In the genomic region with DNA sequence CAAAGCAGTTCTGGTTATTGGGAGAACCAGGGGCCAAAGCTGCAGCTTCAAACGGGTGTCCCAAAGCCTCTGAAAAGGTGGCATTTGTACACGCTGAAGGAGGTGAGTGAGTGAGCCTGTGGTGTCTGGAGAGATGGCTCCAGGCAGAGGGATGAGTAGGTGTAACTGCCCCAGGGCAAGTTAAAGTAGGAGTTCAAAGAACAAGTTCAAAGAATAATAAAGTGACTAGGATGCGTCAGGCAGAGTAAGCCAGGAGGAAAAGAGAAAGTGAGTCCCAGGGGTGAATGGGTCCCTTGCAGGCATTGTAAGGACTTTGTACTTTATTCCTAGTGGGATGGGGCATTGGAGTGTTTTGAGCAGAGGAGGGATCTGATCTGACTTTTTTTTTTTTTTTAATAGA, we compare ENCODE assay signal across 1 cellular context.
TF ChIP-seq lines count a peak whose summit lies in the region.

No MANE protein-coding gene starts in this region.

TF ChIP-seq in WTC11, 78 proteins besides CTCF, POLR2A, EP300 and RAD21 (continued from another document):
- TF ChIP-seq, protein P1, sequence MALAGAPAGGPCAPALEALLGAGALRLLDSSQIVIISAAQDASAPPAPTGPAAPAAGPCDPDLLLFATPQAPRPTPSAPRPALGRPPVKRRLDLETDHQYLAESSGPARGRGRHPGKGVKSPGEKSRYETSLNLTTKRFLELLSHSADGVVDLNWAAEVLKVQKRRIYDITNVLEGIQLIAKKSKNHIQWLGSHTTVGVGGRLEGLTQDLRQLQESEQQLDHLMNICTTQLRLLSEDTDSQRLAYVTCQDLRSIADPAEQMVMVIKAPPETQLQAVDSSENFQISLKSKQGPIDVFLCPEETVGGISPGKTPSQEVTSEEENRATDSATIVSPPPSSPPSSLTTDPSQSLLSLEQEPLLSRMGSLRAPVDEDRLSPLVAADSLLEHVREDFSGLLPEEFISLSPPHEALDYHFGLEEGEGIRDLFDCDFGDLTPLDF (CRISPR knock-in tag; IDR thresholded peaks at IDR 0.05), result no peak
TF ChIP-seq in WTC11: peak in this region for 0.
